8 cellular contexts compared by ENCODE assay signal in the genomic region with DNA sequence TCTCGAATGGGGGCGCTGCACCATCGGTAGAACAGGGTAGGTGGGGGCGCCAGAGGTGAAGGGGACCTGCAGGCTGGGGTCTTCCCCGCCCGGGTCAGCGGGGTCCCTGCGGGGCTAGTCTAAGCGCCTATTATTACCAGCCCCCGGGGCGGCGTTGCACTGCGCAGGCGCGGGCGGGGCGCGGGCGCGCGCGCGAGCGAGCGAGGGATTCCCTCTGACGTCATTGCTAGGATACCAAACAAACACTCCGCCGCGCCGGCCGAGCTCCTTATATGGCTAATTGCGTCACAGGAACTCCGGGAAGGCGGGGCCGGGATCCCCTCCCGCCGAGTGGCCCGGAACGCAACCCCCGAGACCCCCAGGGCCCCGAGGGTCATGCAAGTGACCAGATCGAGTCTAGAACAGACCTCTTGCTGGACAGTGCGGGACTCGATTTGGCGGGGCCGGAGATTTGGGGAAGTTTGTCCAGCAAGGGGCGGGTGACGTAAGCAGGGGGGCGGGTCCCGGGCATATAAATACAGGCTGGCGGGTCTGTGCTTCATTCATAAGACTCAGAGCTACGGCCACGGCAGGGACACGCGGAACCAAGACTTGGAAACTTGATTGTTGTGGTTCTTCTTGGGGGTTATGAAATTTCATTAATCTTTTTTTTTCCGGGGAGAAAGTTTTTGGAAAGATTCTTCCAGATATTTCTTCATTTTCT.
DNase-seq lines count a peak whose midpoint lies in the region; ATAC-seq and TF ChIP-seq lines count a peak whose summit lies in the region.

A gene (plus strand): TSS at position 541 of the 703 bp plus-strand sequence. CDS start 591 bp downstream, outside the sequence.

- H3K4me3 ChIP-seq in cardiac fibroblast (replicated peaks in 1 of 2; ENCODE audit: low read depth in 2 of 2, low read length in 2 of 2), result peak within 1 kb of the TSS; percentile 69 to 81

- no peak for TF ChIP-seq CTCF in cardiac fibroblast (IDR thresholded peaks at IDR 0.05; ENCODE audit: low read depth, low read length)

- DNase-seq in SIG-M5 treated with dmso at 0.1 percent for 504 hours (lab: John Stamatoyannopoulos, UW; ENCODE audit: unreplicated experiment), result peak; percentile 93
- DNase-seq in SIG-M5 (lab: John Stamatoyannopoulos, UW), result no peak
- DNase-seq in NCI-H2196 (lab: John Stamatoyannopoulos, UW; ENCODE audit: unreplicated experiment), result peak; percentile 95
- peak; percentile 82 to 94 (median 88) for DNase-seq in activated CD4-positive, CD25-positive, alpha-beta regulatory T cell (lab: John Stamatoyannopoulos, UW)
- DNase-seq in cardiac fibroblast (ENCODE audit: low read depth in 2 of 2), result peak; percentile 97 to 98
- DNase-seq in iris pigment epithelial cell (ENCODE audit: low read depth), result peak; percentile 89
- DNase-seq in stimulated activated CD4-positive, alpha-beta T cell treated with anti-CD3 and anti-CD28 coated beads, Interleukin-12 subunit alpha, Interleukin-12 subunit beta, amount 100 ng/mL, for 24 hours (ENCODE audit: low read depth in 2 of 2), result peak; percentile 87 to 89

- ATAC-seq in HG03095 (IDR thresholded peaks at IDR 0.05; ENCODE audit: unreplicated experiment), result peak; percentile 36
